In genomic region chr1:176954242-176954641, GRCh38 we compare ENCODE assay signal across 15 cellular contexts.
DNase-seq lines count a peak whose midpoint lies in the region; ATAC-seq and TF ChIP-seq lines count a peak whose summit lies in the region.
"Had no signal": no experiment of that assay in that cellular context is flagged by ENCODE, and none has a peak within 500 bp of the region (broad histone marks: within the 10 kb centered on the region; RNA-seq: fewer than 3 reads in every experiment).

No MANE protein-coding gene starts in this region.

- H3K4me1 ChIP-seq in breast epithelium (no peaks in the 10 kb centered on the region), trophoblast cell (ENCODE audit: control insufficient read depth in 1 of 2, insufficient read depth in 2 of 2, low read length in 2 of 2) (no peaks in the 10 kb centered on the region)
- H3K4me1 ChIP-seq: prostate gland had no signal

- H3K27me3 ChIP-seq in breast epithelium (no peaks in the 10 kb centered on the region), trophoblast cell (ENCODE audit: insufficient read depth, low read length) (no peaks in the 10 kb centered on the region)

- BruUV-seq in MCF 10A (replicated peaks; lab: Mats Ljungman, UMichigan) = no TSS peak

- no peak overlapping the region for H2AK5ac ChIP-seq in trophoblast cell (ENCODE audit: low read length)

- CTCF ChIA-PET in MCF 10A (lab: Yijun Ruan, JAX) = interaction anchor here (0.6 to 1.3 kb wide), 3 partner anchors 56 to 763 kb away, joined by 3 to 4 read pairs (median 4); no protein-coding TSS in a partner anchor

- no peak overlapping the region for H3K27ac Mint-ChIP-seq in MCF 10A (ENCODE audit: low read depth, unreplicated experiment)

- H4K91ac ChIP-seq in trophoblast cell (ENCODE audit: low read depth, low read length) = no peak overlapping the region

- H3K4me3 Mint-ChIP-seq in MCF 10A (ENCODE audit: unreplicated experiment) = no peak overlapping the region

- TF ChIP-seq POLR2A in breast epithelium (IDR thresholded peaks at IDR 0.05) = no peak

- no peak overlapping the region for H3K4ac ChIP-seq in trophoblast cell (ENCODE audit: low read depth, low read length)

- no peak overlapping the region for H3K4me2 ChIP-seq in trophoblast cell (ENCODE audit: low read length)

- POLR2A ChIA-PET in MCF 10A (lab: Yijun Ruan, JAX) = no interaction called here

- TF ChIP-seq CTCF in MCF 10A (IDR thresholded peaks at IDR 0.05; ENCODE audit: unreplicated experiment) (peak; percentile 20), breast epithelium (IDR thresholded peaks at IDR 0.05) (no peak), epithelial cell of esophagus (IDR thresholded peaks at IDR 0.05; ENCODE audit: insufficient read depth, low read depth, low read length, missing control alignments) (peak; percentile 36)

- intact Hi-C loops in MCF 10A (cut with micrococcal nuclease) (no loop called here), breast epithelium (cut with DNase I; ENCODE audit: low total_unique reads) (no loop called here)

- no peaks in the 10 kb centered on the region for H3K9me3 ChIP-seq in breast epithelium
- H3K9me3 ChIP-seq in trophoblast cell (ENCODE audit: insufficient read depth, low read depth, low read length) = peaks cover 3% of the 10 kb centered on the region
- H3K9me3 ChIP-seq: prostate gland had no signal

- ATAC-seq in GM19395 (IDR thresholded peaks at IDR 0.05; ENCODE audit: unreplicated experiment) = no peak

- no peak overlapping the region for H2BK120ac ChIP-seq in trophoblast cell (ENCODE audit: insufficient read depth, low read length, poor library complexity)

- no peak overlapping the region for H3K4me3 ChIP-seq in breast epithelium
- H3K4me3 ChIP-seq in epithelial cell of esophagus (ENCODE audit: low read length) = no peak overlapping the region
- H3K4me3 ChIP-seq in trophoblast cell (ENCODE audit: low read depth, low read length) = no peak overlapping the region
- H3K4me3 ChIP-seq: prostate gland had no signal

- no peak overlapping the region for H3K9ac ChIP-seq in trophoblast cell (ENCODE audit: low read length)

- H3K14ac ChIP-seq in trophoblast cell (ENCODE audit: low read length) = no peak overlapping the region

- peak; percentile 32 for DNase-seq in MCF 10A (ENCODE audit: unreplicated experiment)
- no peak for DNase-seq in breast epithelium (ENCODE audit: low spot score in 2 of 2)
- peak; percentile 24 for DNase-seq in NCI-H82 treated with DMSO at 0.1 percent for 48 hours (lab: John Stamatoyannopoulos, UW; ENCODE audit: unreplicated experiment)
- DNase-seq in epithelial cell of esophagus (ENCODE audit: low read depth) = peak; percentile 24
- no peak for DNase-seq in NCI-H2107 treated with DMSO at 0.1 percent for 48 hours (lab: John Stamatoyannopoulos, UW; ENCODE audit: unreplicated experiment)
- no peak for DNase-seq in trophoblast cell
- no peak for DNase-seq in COLO829 (ENCODE audit: low spot score)
- DNase-seq: activated CD4-positive, alpha-beta T cell treated with anti-CD3 and anti-CD28 coated beads, Interleukin-2, amount 50 U/mL, for 48 hours; DMS79; MV-4-11; NCI-H446 treated with DMSO at 0.1 percent for 48 hours; Right ventricle myocardium superior had no signal

- no peaks in the 10 kb centered on the region for H3K79me1 ChIP-seq in trophoblast cell (ENCODE audit: low read length)

- H3K79me2 ChIP-seq in trophoblast cell (ENCODE audit: control insufficient read depth, insufficient read depth, low read length, poor library complexity) = no peaks in the 10 kb centered on the region

- no peak overlapping the region for H2AFZ ChIP-seq in trophoblast cell (ENCODE audit: insufficient read depth, low read length, poor library complexity)

- H3K9me3 Mint-ChIP-seq in MCF 10A (ENCODE audit: unreplicated experiment) = no peaks in the 10 kb centered on the region

- H3K36me3 Mint-ChIP-seq in MCF 10A (ENCODE audit: insufficient read depth, unreplicated experiment) = no peaks in the 10 kb centered on the region

- H3K27ac ChIP-seq in breast epithelium (no peak overlapping the region), trophoblast cell (ENCODE audit: low read depth, low read length) (no peak overlapping the region)
- H3K27ac ChIP-seq: HL-60, prostate gland had no signal

- H3K4me1 Mint-ChIP-seq in MCF 10A (ENCODE audit: insufficient read depth, unreplicated experiment) = no peaks in the 10 kb centered on the region

- peaks cover 12% of the 10 kb centered on the region for H3K27me3 Mint-ChIP-seq in MCF 10A (ENCODE audit: insufficient read depth, unreplicated experiment)

- H4K8ac ChIP-seq in trophoblast cell (ENCODE audit: low read depth, low read length) = no peak overlapping the region

- H3K36me3 ChIP-seq in breast epithelium = no peaks in the 10 kb centered on the region
- no peaks in the 10 kb centered on the region for H3K36me3 ChIP-seq in trophoblast cell (ENCODE audit: control insufficient read depth in 1 of 2, insufficient read depth in 2 of 2, low read length in 2 of 2)
- H3K36me3 ChIP-seq: prostate gland had no signal

- H4K12ac ChIP-seq in trophoblast cell (ENCODE audit: low read depth, low read length) = no peak overlapping the region

- H3K18ac ChIP-seq in trophoblast cell (ENCODE audit: low read length) = no peak overlapping the region

- no peak overlapping the region for H2BK12ac ChIP-seq in trophoblast cell (ENCODE audit: low read length)

- no peak overlapping the region for H2BK5ac ChIP-seq in trophoblast cell (ENCODE audit: low read depth, low read length, poor library complexity)

- no peak overlapping the region for H3K23ac ChIP-seq in trophoblast cell (ENCODE audit: low read length)

Comparison
In these comparisons a context has a peak if more than half of its experiments do, and no peak if none do; other contexts are left out.
1. DNase-seq: peak in MCF 10A (single experiment), NCI-H82 treated with DMSO at 0.1 percent for 48 hours (single experiment) and epithelial cell of esophagus (single experiment); none in breast epithelium (0 of 2), NCI-H2107 treated with DMSO at 0.1 percent for 48 hours (single experiment), trophoblast cell (0 of 2) and COLO829 (single experiment).
2. CTCF ChIP-seq: peak in MCF 10A (single experiment) and epithelial cell of esophagus (single experiment); none in breast epithelium (0 of 3).